8 cellular contexts compared by ENCODE assay signal in genomic region chr19:11242864-11243797, GRCh38. TPM values are rescaled to one million over a fixed set of nuclear protein-coding genes. Genes with fewer than 3 reads are reported as not detected.
DNase-seq lines count a peak whose midpoint lies in the region; ATAC-seq and TF ChIP-seq lines count a peak whose summit lies in the region.

No MANE protein-coding gene starts in this region.

- peaks cover 14% of the 10 kb centered on the region for H3K36me3 ChIP-seq in OCI-LY7 (ENCODE audit: insufficient read depth, low read length)
- H3K36me3 ChIP-seq in esophagus muscularis mucosa: peaks cover 8 to 78% (median 67%) of the 10 kb centered on the region in 4 donors

- H3K9me3 ChIP-seq in OCI-LY7 (ENCODE audit: low read length) (no peaks in the 10 kb centered on the region), esophagus muscularis mucosa (peaks cover 0 to 9% (median 0%) of the 10 kb centered on the region in 4 donors)

- no peaks in the 10 kb centered on the region for H3K9me2 ChIP-seq in OCI-LY7 (ENCODE audit: insufficient read depth, low read length)

- H3K4me1 ChIP-seq in OCI-LY7 (ENCODE audit: insufficient read depth, low read length, poor library complexity, severe bottlenecking): no peaks in the 10 kb centered on the region
- H3K4me1 ChIP-seq in esophagus muscularis mucosa: peaks cover 22 to 30% (median 26%) of the 10 kb centered on the region in 4 donors

- WGBS in esophagus muscularis mucosa: 58% methylated on average over 3 of the region's 48 CpGs

- POLR2A ChIA-PET in OCI-LY7 (lab: Charles Lee): interaction anchor here (0.5 kb wide), 1 partner anchor 156 kb away, joined by 5 read pairs; no protein-coding TSS in a partner anchor
- POLR2A ChIA-PET in naive thymus-derived CD8-positive, alpha-beta T cell (lab: Charles Lee): interaction anchor here (0.6 kb wide), 1 partner anchor 283 kb away, joined by 3 read pairs; no protein-coding TSS in a partner anchor

- peaks cover 5 to 8% (median 5%) of the 10 kb centered on the region in 4 donors for H3K4me1 Mint-ChIP-seq in naive thymus-derived CD8-positive, alpha-beta T cell

- no peaks in the 10 kb centered on the region for H3K27me3 ChIP-seq in esophagus muscularis mucosa

- no peak overlapping the region for H3K27ac Mint-ChIP-seq in naive thymus-derived CD8-positive, alpha-beta T cell

- in situ Hi-C loops in Caki2 (cut with HindIII; ENCODE audit: low pct_unique_long_range_greater_than_20kb, low sequenced_read_pairs): no loop called here

- H3K27ac ChIP-seq in OCI-LY7 (ENCODE audit: low read depth, low read length, poor library complexity, severe bottlenecking): no peak overlapping the region
- peak overlapping the region; percentile 38 to 72 (median 58) for H3K27ac ChIP-seq in esophagus muscularis mucosa (replicated peaks in 1 of 4)

- no TSS peak for BruUV-seq in OCI-LY7 (replicated peaks; lab: Mats Ljungman, UMichigan)

- no peaks in the 10 kb centered on the region for H4K20me1 ChIP-seq in OCI-LY7 (ENCODE audit: insufficient read depth, low read length)

- H3K27me3 Mint-ChIP-seq in naive thymus-derived CD8-positive, alpha-beta T cell: peaks cover 12 to 63% (median 31%) of the 10 kb centered on the region in 5 donors

- H3K4me3 ChIP-seq in OCI-LY7 (ENCODE audit: low read depth, low read length, poor library complexity, severe bottlenecking) (no peak overlapping the region), esophagus muscularis mucosa (peak overlapping the region in 2 of 4 donors; percentile 2 to 9)

- intact Hi-C loops in OCI-LY7 (cut with micrococcal nuclease; ENCODE audit: unreplicated experiment): loop anchor here (2.0 kb wide), 1 partner anchor 22 kb away; no protein-coding TSS in a partner anchor
- intact Hi-C loops in esophagus muscularis mucosa (cut with DNase I): loop anchor here (5.0 kb wide), 1 partner anchor 204 kb away; no protein-coding TSS in a partner anchor

- H2AFZ ChIP-seq in OCI-LY7 (ENCODE audit: low read length): no peak overlapping the region

- H3K4me2 ChIP-seq in OCI-LY7 (ENCODE audit: low read length): peak overlapping the region; percentile 36; the same call in 1 of the 2 replicates

- peak overlapping the region in 5 of 10 donors; percentile 8 to 67 (median 39) for H3K4me3 Mint-ChIP-seq in naive thymus-derived CD8-positive, alpha-beta T cell

- peaks cover 0 to 17% (median 7%) of the 10 kb centered on the region in 9 donors for H3K9me3 Mint-ChIP-seq in naive thymus-derived CD8-positive, alpha-beta T cell

- H3K36me3 Mint-ChIP-seq in naive thymus-derived CD8-positive, alpha-beta T cell: peaks cover 3 to 5% (median 5%) of the 10 kb centered on the region in 3 donors

- TF ChIP-seq EP300 in esophagus muscularis mucosa (IDR thresholded peaks at IDR 0.05): no peak

- ATAC-seq in HG02678 (IDR thresholded peaks at IDR 0.05; ENCODE audit: unreplicated experiment) (peak; percentile 60), HG03045 (IDR thresholded peaks at IDR 0.05; ENCODE audit: unreplicated experiment) (no peak)
- peak; percentile 75 to 98 for ATAC-seq in naive thymus-derived CD8-positive, alpha-beta T cell

- TF ChIP-seq CTCF in OCI-LY7 (conservative IDR thresholded peaks at IDR 0.05; ENCODE audit: low read length): peak; percentile 89
- TF ChIP-seq CTCF in esophagus muscularis mucosa (IDR thresholded peaks at IDR 0.05): peak; percentile 70 to 95 (median 80)

- no peak for TF ChIP-seq POLR2A in esophagus muscularis mucosa (IDR thresholded peaks at IDR 0.05; ENCODE audit: low read depth)

- peak; percentile 67 for DNase-seq in Caki2 (ENCODE audit: low read depth)
- DNase-seq in OCI-LY7 (ENCODE audit: low spot score): peak; percentile 81
- DNase-seq in activated T-cell treated with anti-CD3 and anti-CD28 coated beads for 4 hours: peak; percentile 83
- DNase-seq in esophagus muscularis mucosa (ENCODE audit: extremely low spot score): peak; percentile 98
- DNase-seq in naive thymus-derived CD8-positive, alpha-beta T cell: peak; percentile 61 to 86 (median 75)
- peak; percentile 69 to 82 for DNase-seq in stimulated activated CD8-positive, alpha-beta memory T cell treated with anti-CD3 and anti-CD28 coated beads, Interleukin-7, amount 100 ng/mL, for 48 hours (ENCODE audit: extremely low read depth in 1 of 2, low read depth in 1 of 2)

- CTCF ChIA-PET in OCI-LY7 (lab: Charles Lee; ENCODE audit: unreplicated experiment): interaction anchor here (0.7 kb wide), 1 partner anchor 192 kb away, joined by 12 read pairs; no protein-coding TSS in a partner anchor

- no peaks in the 10 kb centered on the region for H3K79me2 ChIP-seq in OCI-LY7 (ENCODE audit: insufficient read depth, low read depth, low read length)

RNA-seq across cellular contexts. Expression of gene ANGPTL8, which starts 3.7 kb away (rescaled TPM):
- not detected in 2 replicates for total RNA-seq in Caki2 (2014; rRNA removed; shearing (Covaris generic); ENCODE audit: low replicate concordance)
- not detected in 2 replicates for total RNA-seq in OCI-LY7 (2014; rRNA removed; shearing (Covaris generic))
- total RNA-seq in OCI-LY7 (2022) (1.0 TPM in 1 of 2 replicates, not detected in the other), esophagus muscularis mucosa (1 to 10 TPM in 1 of 4 donors, not detected in 3; 2.0 TPM)
- not detected for total RNA-seq in naive thymus-derived CD8-positive, alpha-beta T cell
- not detected for polyA plus RNA-seq in naive thymus-derived CD8-positive, alpha-beta T cell

RNA-seq across cellular contexts. Expression of gene DOCK6, which starts 19.2 kb away (rescaled TPM):
- total RNA-seq in Caki2 (2014; rRNA removed; shearing (Covaris generic); ENCODE audit: low replicate concordance): 8.7 and 14.1 TPM in 2 replicates
- total RNA-seq in OCI-LY7 (2014; rRNA removed; shearing (Covaris generic)): 16.6 and 24.1 TPM in 2 replicates
- total RNA-seq in OCI-LY7 (2022) (74.6 and 78.2 TPM in 2 replicates), esophagus muscularis mucosa (10 to 100 TPM; 32.6 to 51.0 (median 40.1) TPM)
- under 1 TPM; 0.16 to 0.34 TPM for total RNA-seq in naive thymus-derived CD8-positive, alpha-beta T cell
- not detected for polyA plus RNA-seq in naive thymus-derived CD8-positive, alpha-beta T cell

RNA-seq across cellular contexts. Expression of gene KANK2, which starts 45.8 kb away (rescaled TPM):
- 49.3 and 71.1 TPM in 2 replicates for total RNA-seq in Caki2 (2014; rRNA removed; shearing (Covaris generic); ENCODE audit: low replicate concordance)
- total RNA-seq in OCI-LY7 (2014; rRNA removed; shearing (Covaris generic)): 135 and 186 TPM in 2 replicates
- 174 TPM in 2 replicates for total RNA-seq in OCI-LY7 (2022)
- 1,000 to 10,000 TPM; 1,125 to 1,746 (median 1,157) TPM for total RNA-seq in esophagus muscularis mucosa
- under 1 TPM; 0.23 to 0.36 TPM for total RNA-seq in naive thymus-derived CD8-positive, alpha-beta T cell
- not detected for polyA plus RNA-seq in naive thymus-derived CD8-positive, alpha-beta T cell

RNA-seq across cellular contexts. Expression of gene TSPAN16, which starts 52.8 kb away (rescaled TPM):
- not detected in 2 replicates for total RNA-seq in Caki2 (2014; rRNA removed; shearing (Covaris generic); ENCODE audit: low replicate concordance)
- total RNA-seq in OCI-LY7 (2014; rRNA removed; shearing (Covaris generic)): not detected in 2 replicates
- not detected in 2 replicates for total RNA-seq in OCI-LY7 (2022)
- total RNA-seq in esophagus muscularis mucosa: not detected
- total RNA-seq in naive thymus-derived CD8-positive, alpha-beta T cell: not detected
- polyA plus RNA-seq in naive thymus-derived CD8-positive, alpha-beta T cell: not detected

Comparison
In these comparisons a context has a peak if more than half of its experiments do, and no peak if none do; other contexts are left out.
1. RNA of gene KANK2, which starts 45.8 kb away (total RNA-seq): 1,125 to 1,746 TPM in esophagus muscularis mucosa, 135 to 186 TPM in OCI-LY7 and 49.3 to 71.1 TPM in Caki2; 0.23 to 0.36 TPM in naive thymus-derived CD8-positive, alpha-beta T cell; every median in the first group is over 10 times any median in the second.
2. Peak in every context shown above with its lines, with median percentiles within 50 percentile points of each other: DNase-seq.